12 cellular contexts compared by ENCODE assay signal in the genomic region with DNA sequence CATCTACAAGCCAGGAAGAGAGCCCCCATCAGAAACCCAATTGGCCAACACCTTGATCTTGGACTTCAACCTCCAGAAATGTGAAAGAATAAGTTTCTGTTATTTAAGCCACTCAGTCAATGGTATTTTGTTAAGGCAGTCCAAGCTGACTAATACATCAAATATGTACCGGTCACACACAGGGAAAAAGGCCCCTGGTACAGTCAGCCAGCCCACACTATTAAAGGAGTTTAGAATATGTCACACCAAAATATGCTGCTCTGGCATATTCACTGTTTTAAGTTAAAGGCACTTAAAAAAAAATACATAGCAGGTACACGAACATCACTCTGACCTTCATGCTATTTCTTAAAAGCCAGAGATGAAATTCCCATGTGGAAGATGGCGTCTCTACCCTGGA. TPM values are rescaled to one million over a fixed set of nuclear protein-coding genes. Genes with fewer than 3 reads are reported as not detected.
A peak's percentile ranks its signal among the peaks of the same experiment; 100 is the strongest.
DNase-seq lines count a peak whose midpoint lies in the region; ATAC-seq and TF ChIP-seq lines count a peak whose summit lies in the region.
"Had no signal": no experiment of that assay in that cellular context is flagged by ENCODE, and none has a peak within 500 bp of the region (broad histone marks: within the 10 kb centered on the region; RNA-seq: fewer than 3 reads in every experiment).

No MANE protein-coding gene starts in this region.

- no peaks in the 10 kb centered on the region for H3K36me3 Mint-ChIP-seq in stimulated activated effector memory CD8-positive, alpha-beta T cell treated with anti-CD3 and anti-CD28 coated beads, Interleukin-12 subunit alpha, Interleukin-12 subunit beta, amount 100 ng/mL, for 72 hours

- H3K4me1 Mint-ChIP-seq in stimulated activated effector memory CD8-positive, alpha-beta T cell treated with anti-CD3 and anti-CD28 coated beads, Interleukin-12 subunit alpha, Interleukin-12 subunit beta, amount 100 ng/mL, for 72 hours = no peaks in the 10 kb centered on the region

- no peak overlapping the region for H3K27ac Mint-ChIP-seq in stimulated activated effector memory CD8-positive, alpha-beta T cell treated with anti-CD3 and anti-CD28 coated beads, Interleukin-12 subunit alpha, Interleukin-12 subunit beta, amount 100 ng/mL, for 72 hours

- no peak for TF ChIP-seq CTCF in AG09309 (IDR thresholded peaks at IDR 0.05; ENCODE audit: control insufficient read depth, insufficient read depth, low read depth, low read length, missing control alignments)

- H3K9me3 Mint-ChIP-seq in stimulated activated effector memory CD8-positive, alpha-beta T cell treated with anti-CD3 and anti-CD28 coated beads, Interleukin-12 subunit alpha, Interleukin-12 subunit beta, amount 100 ng/mL, for 72 hours = no peaks in the 10 kb centered on the region

- DNase-seq in AG09309 (ENCODE audit: low read depth) (peak; percentile 35), HT1080 (ENCODE audit: low read depth) (peak; percentile 73), astrocyte of the hippocampus (ENCODE audit: low read depth, low spot score) (peak; percentile 85), iris pigment epithelial cell (ENCODE audit: low read depth) (peak; percentile 88), NCI-H446 (lab: John Stamatoyannopoulos, UW) (no peak)
- no peak for DNase-seq in stimulated activated effector memory CD8-positive, alpha-beta T cell treated with anti-CD3 and anti-CD28 coated beads, Interleukin-12 subunit alpha, Interleukin-12 subunit beta, amount 100 ng/mL, for 72 hours (ENCODE audit: low spot score in 2 of 2)
- no peak for DNase-seq in activated CD4-positive, alpha-beta T cell treated with anti-CD3 and anti-CD28 coated beads for 1 hour
- DNase-seq in activated CD4-positive, alpha-beta T cell treated with anti-CD3 and anti-CD28 coated beads for 4 hours = no peak
- DNase-seq: C1 segment of cervical spinal cord, left ventricle myocardium inferior, NCI-H1436 treated with DMSO at 0.1 percent for 48 hours had no signal

- no peak for ATAC-seq in stimulated activated effector memory CD8-positive, alpha-beta T cell treated with anti-CD3 and anti-CD28 coated beads, Interleukin-12 subunit alpha, Interleukin-12 subunit beta, amount 100 ng/mL, for 72 hours

- H3K4me3 ChIP-seq in AG09309 (ENCODE audit: control insufficient read depth, low read depth, low read length) = no peak overlapping the region
- H3K4me3 ChIP-seq: cardiac muscle cell, left ventricle myocardium inferior had no signal

- H3K4me3 Mint-ChIP-seq in stimulated activated effector memory CD8-positive, alpha-beta T cell treated with anti-CD3 and anti-CD28 coated beads, Interleukin-12 subunit alpha, Interleukin-12 subunit beta, amount 100 ng/mL, for 72 hours = no peak overlapping the region

RNA-seq across cellular contexts. Expression of gene CDCA7L, which starts 15.2 kb away (rescaled TPM):
- 69.7 and 77.8 TPM in 2 replicates for total RNA-seq in HT1080 (2014; rRNA removed; shearing (Covaris generic))
- 51.1 and 52.7 TPM in 2 replicates for polyA plus RNA-seq in HT1080 (2015; cell fraction: cytosol; rRNA removed)
- polyA plus RNA-seq in HT1080 (2015; cell fraction: nucleus; rRNA removed) = 36.0 and 40.3 TPM in 2 replicates

Comparison
In these comparisons a context has a peak if more than half of its experiments do, and no peak if none do; other contexts are left out.
1. DNase-seq: peak in AG09309 (single experiment), HT1080 (single experiment), astrocyte of the hippocampus (single experiment) and iris pigment epithelial cell (single experiment); none in stimulated activated effector memory CD8-positive, alpha-beta T cell treated with anti-CD3 and anti-CD28 coated beads, Interleukin-12 subunit alpha, Interleukin-12 subunit beta, amount 100 ng/mL, for 72 hours (0 of 2), activated CD4-positive, alpha-beta T cell treated with anti-CD3 and anti-CD28 coated beads for 1 hour (single experiment), NCI-H446 (0 of 2) and activated CD4-positive, alpha-beta T cell treated with anti-CD3 and anti-CD28 coated beads for 4 hours (0 of 2).